In the genomic region with DNA sequence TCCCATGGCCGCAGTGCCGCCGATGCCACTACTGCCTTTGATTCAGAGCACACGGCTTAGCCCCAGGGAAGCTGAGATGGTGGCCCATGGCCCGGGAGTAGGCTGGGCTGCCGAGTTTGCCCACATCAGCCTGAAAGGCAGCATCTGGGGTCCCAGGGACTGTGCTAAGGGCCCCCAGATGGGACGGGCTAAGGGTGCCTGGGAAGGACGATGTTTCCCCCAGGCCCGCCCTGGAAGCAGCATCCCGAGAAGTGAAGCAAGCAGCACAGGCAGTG, we compare ENCODE assay signal across 32 cellular contexts. TPM values are rescaled to one million over a fixed set of nuclear protein-coding genes. Genes with fewer than 3 reads are reported as not detected.
"Had no signal": no experiment of that assay in that cellular context is flagged by ENCODE, and none has a peak within 500 bp of the region (broad histone marks: within the 10 kb centered on the region; RNA-seq: fewer than 3 reads in every experiment).

No MANE protein-coding gene starts in this region.

- H3K27me3 ChIP-seq: adrenal gland, body of pancreas, esophagus muscularis mucosa, foreskin keratinocyte, gastrocnemius medialis, heart left ventricle had no signal

- ATAC-seq: activated CD4-positive, alpha-beta T cell treated with anti-CD3 and anti-CD28 coated beads for 36 hours; activated CD8-positive, alpha-beta memory T cell treated with anti-CD3 and anti-CD28 coated beads, Interleukin-2, amount 10 ng/mL, durations not matched to agents 7 days and 5 days; activated CD8-positive, alpha-beta T cell treated with anti-CD3 and anti-CD28 coated beads, Interleukin-2, amount 10 ng/mL, durations not matched to agents 7 days and 5 days; activated naive CD8-positive, alpha-beta T cell treated with anti-CD3 and anti-CD28 coated beads, Interleukin-2, amount 50 U/mL, for 24 hours; body of pancreas; effector memory CD8-positive, alpha-beta T cell; foreskin keratinocyte; gastrocnemius medialis; heart left ventricle had no signal

- H3K4me1 ChIP-seq: body of pancreas, foreskin keratinocyte had no signal

- DNase-seq: activated CD4-positive, alpha-beta memory T cell treated with anti-CD3 and anti-CD28 coated beads for 36 hours; activated CD4-positive, alpha-beta T cell treated with anti-CD3 and anti-CD28 coated beads for 36 hours; activated CD4-positive, alpha-beta T cell treated with anti-CD3 and anti-CD28 coated beads, Interleukin-2, amount 10 ng/mL, durations not matched to agents 24 days and 14 days; activated CD4-positive, CD25-positive, alpha-beta regulatory T cell; activated CD4-positive, CD25-positive, alpha-beta regulatory T cell treated with anti-CD3 and anti-CD28 coated beads, Interleukin-2, amount 50 U/mL, for 72 hours; activated CD8-positive, alpha-beta memory T cell treated with anti-CD3 and anti-CD28 coated beads, Interleukin-2, amount 10 ng/mL, durations not matched to agents 7 days and 5 days; activated CD8-positive, alpha-beta memory T cell treated with anti-CD3 and anti-CD28 coated beads, Interleukin-2, amount 50 U/mL, for 4 hours; activated CD8-positive, alpha-beta T cell treated with anti-CD3 and anti-CD28 coated beads, Interleukin-2, amount 10 ng/mL, durations not matched to agents 7 days and 5 days; activated effector memory CD4-positive, alpha-beta T cell treated with anti-CD3 and anti-CD28 coated beads, Interleukin-2, amount 50 U/mL, for 16 hours; activated naive CD4-positive, alpha-beta T cell treated with anti-CD3 and anti-CD28 coated beads for 36 hours; activated naive CD8-positive, alpha-beta T cell treated with anti-CD3 and anti-CD28 coated beads for 36 hours; activated naive CD8-positive, alpha-beta T cell treated with anti-CD3 and anti-CD28 coated beads, Interleukin-2, amount 50 U/mL, for 24 hours; activated T-cell treated with anti-CD3 and anti-CD28 coated beads, Interleukin-2, amount 50 U/mL, for 1 hour; activated T-cell treated with anti-CD3 and anti-CD28 coated beads, Interleukin-2, amount 50 U/mL, for 48 hours; adrenal gland; amygdala; body of pancreas; cortex of kidney; dermis blood vessel endothelial cell; effector CD4-positive, alpha-beta T cell; effector memory CD8-positive, alpha-beta T cell; erythroblast; foreskin keratinocyte; gastrocnemius medialis; glutamatergic neuron; heart left ventricle; T-helper 2 cell had no signal

- H3K9me3 ChIP-seq: adrenal gland, body of pancreas, esophagus muscularis mucosa, gastrocnemius medialis, heart left ventricle had no signal

- H3K27ac ChIP-seq: adrenal gland, body of pancreas, esophagus muscularis mucosa, foreskin keratinocyte, gastrocnemius medialis, heart left ventricle had no signal

- FAIRE-seq: colon had no signal

- H3K4me3 ChIP-seq: adrenal gland, body of pancreas, esophagus muscularis mucosa, gastrocnemius medialis, heart left ventricle had no signal

RNA-seq across cellular contexts. Expression of a gene that starts 52.0 kb away (rescaled TPM):
- total RNA-seq: activated CD4-positive, alpha-beta memory T cell treated with anti-CD3 and anti-CD28 coated beads for 36 hours; activated CD4-positive, alpha-beta T cell treated with anti-CD3 and anti-CD28 coated beads for 36 hours; activated CD4-positive, alpha-beta T cell treated with anti-CD3 and anti-CD28 coated beads, Interleukin-2, amount 10 ng/mL, durations not matched to agents 24 days and 14 days; activated CD8-positive, alpha-beta memory T cell treated with anti-CD3 and anti-CD28 coated beads for 36 hours; activated naive CD4-positive, alpha-beta T cell treated with anti-CD3 and anti-CD28 coated beads for 36 hours; activated naive CD8-positive, alpha-beta T cell treated with anti-CD3 and anti-CD28 coated beads for 36 hours; aorta; chondrocyte; dermis blood vessel endothelial cell; esophagus muscularis mucosa; foreskin keratinocyte; heart left ventricle had no signal
- polyA plus RNA-seq: foreskin keratinocyte, heart left ventricle had no signal
